Comparison of ENCODE assay signal across 15 cellular contexts in genomic region chr1:48876221-48876785, GRCh38.
DNase-seq lines count a peak whose midpoint lies in the region; ATAC-seq and TF ChIP-seq lines count a peak whose summit lies in the region.
"Had no signal": no experiment of that assay in that cellular context is flagged by ENCODE, and none has a peak within 500 bp of the region (broad histone marks: within the 10 kb centered on the region; RNA-seq: fewer than 3 reads in every experiment).

No MANE protein-coding gene starts in this region.

- no peaks in the 10 kb centered on the region for H3K36me3 Mint-ChIP-seq in activated CD4-positive, alpha-beta T cell treated with anti-CD3 and anti-CD28 coated beads, Interleukin-2, amount 10 ng/mL, durations not matched to agents 24 days and 14 days (ENCODE audit: low read depth)
- no peaks in the 10 kb centered on the region for H3K36me3 Mint-ChIP-seq in activated CD4-positive, alpha-beta T cell treated with anti-CD3 and anti-CD28 coated beads, Interleukin-2, amount 10 ng/mL, durations not matched to agents 7 days and 5 days (ENCODE audit: low read depth)
- H3K36me3 Mint-ChIP-seq: memory B cell had no signal

- in situ Hi-C loops in ACHN (cut with HindIII; ENCODE audit: low pct_ligation_motif_present, low pct_unique_long_range_greater_than_20kb, low sequenced_read_pairs), result no loop called here

- no peak overlapping the region for H3K4me3 Mint-ChIP-seq in activated CD4-positive, alpha-beta T cell treated with anti-CD3 and anti-CD28 coated beads, Interleukin-2, amount 10 ng/mL, durations not matched to agents 24 days and 14 days
- H3K4me3 Mint-ChIP-seq in activated CD4-positive, alpha-beta T cell treated with anti-CD3 and anti-CD28 coated beads, Interleukin-2, amount 10 ng/mL, durations not matched to agents 7 days and 5 days, result no peak overlapping the region
- H3K4me3 Mint-ChIP-seq: memory B cell had no signal

- TF ChIP-seq CTCF in fibroblast of lung (conservative IDR thresholded peaks at IDR 0.05 in 1 of 2, IDR thresholded peaks at IDR 0.05 in 1 of 2; ENCODE audit: low read depth in 1 of 2, low read length in 2 of 2), result peak in 1 of 2 donors; percentile 20

- POLR2A ChIA-PET in activated CD4-positive, alpha-beta T cell treated with anti-CD3 and anti-CD28 coated beads, Interleukin-2, amount 10 ng/mL, durations not matched to agents 7 days and 5 days (lab: Charles Lee), result no interaction called here

- no peak overlapping the region for H3K4me3 ChIP-seq in fibroblast of lung (replicated peaks in 1 of 4; ENCODE audit: control extremely low read depth in 1 of 4, insufficient read depth in 1 of 4, low read depth in 3 of 4, low read length in 4 of 4)
- H3K4me3 ChIP-seq: tibial nerve had no signal

- H3K27me3 ChIP-seq in fibroblast of lung (ENCODE audit: control insufficient read depth, insufficient read depth, low read length), result no peaks in the 10 kb centered on the region
- H3K27me3 ChIP-seq: tibial nerve had no signal

- ATAC-seq in SK-N-SH treated with all-trans-retinoic acid at 6 μM for 48 hours, result peak; percentile 10
- ATAC-seq in GM18520 (IDR thresholded peaks at IDR 0.05; ENCODE audit: unreplicated experiment), result no peak

- H3K27ac Mint-ChIP-seq in activated CD4-positive, alpha-beta T cell treated with anti-CD3 and anti-CD28 coated beads, Interleukin-2, amount 10 ng/mL, durations not matched to agents 24 days and 14 days, result no peak overlapping the region
- no peak overlapping the region for H3K27ac Mint-ChIP-seq in activated CD4-positive, alpha-beta T cell treated with anti-CD3 and anti-CD28 coated beads, Interleukin-2, amount 10 ng/mL, durations not matched to agents 7 days and 5 days
- H3K27ac Mint-ChIP-seq: memory B cell had no signal

- peak; percentile 43 for DNase-seq in activated CD4-positive, alpha-beta T cell treated with anti-CD3 and anti-CD28 coated beads, Interleukin-2, amount 10 ng/mL, durations not matched to agents 24 days and 14 days
- DNase-seq in activated CD4-positive, alpha-beta T cell treated with anti-CD3 and anti-CD28 coated beads, Interleukin-2, amount 10 ng/mL, durations not matched to agents 7 days and 5 days, result no peak
- DNase-seq in fibroblast of lung (ENCODE audit: low read depth in 2 of 2) (peak; percentile 40 to 58), germinal center (ENCODE audit: low spot score) (no peak), ACHN (no peak)
- DNase-seq: activated gamma-delta T cell treated with Interleukin-2 at 50 U/mL for 16 hours; AML-193; NCI-H748 treated with DMSO at 0.1 percent for 48 hours; SIG-M5; stimulated activated CD4-positive, alpha-beta T cell treated with anti-CD3 and anti-CD28 coated beads, Interleukin-15, amount 100 ng/mL, for 24 hours had no signal

- no peaks in the 10 kb centered on the region for H3K9me3 Mint-ChIP-seq in activated CD4-positive, alpha-beta T cell treated with anti-CD3 and anti-CD28 coated beads, Interleukin-2, amount 10 ng/mL, durations not matched to agents 24 days and 14 days
- no peaks in the 10 kb centered on the region for H3K9me3 Mint-ChIP-seq in activated CD4-positive, alpha-beta T cell treated with anti-CD3 and anti-CD28 coated beads, Interleukin-2, amount 10 ng/mL, durations not matched to agents 7 days and 5 days
- H3K9me3 Mint-ChIP-seq: memory B cell had no signal

- no peak overlapping the region for H3K27ac ChIP-seq in fibroblast of lung (ENCODE audit: insufficient read depth, low read length)
- H3K27ac ChIP-seq in temporal lobe (ENCODE audit: low read depth, low read length), result peak overlapping the region; percentile 17
- H3K27ac ChIP-seq: tibial nerve had no signal

- H4K20me1 ChIP-seq in fibroblast of lung (ENCODE audit: control insufficient read depth, extremely low read depth, insufficient read depth, low read length), result no peaks in the 10 kb centered on the region

- no peak overlapping the region for H2AFZ ChIP-seq in fibroblast of lung (ENCODE audit: low read length)

- H3K9ac ChIP-seq in fibroblast of lung (ENCODE audit: insufficient read depth, low read length), result no peak overlapping the region

- H3K27me3 Mint-ChIP-seq in activated CD4-positive, alpha-beta T cell treated with anti-CD3 and anti-CD28 coated beads, Interleukin-2, amount 10 ng/mL, durations not matched to agents 24 days and 14 days, result peaks cover 6% of the 10 kb centered on the region
- H3K27me3 Mint-ChIP-seq in activated CD4-positive, alpha-beta T cell treated with anti-CD3 and anti-CD28 coated beads, Interleukin-2, amount 10 ng/mL, durations not matched to agents 7 days and 5 days, result peaks cover under 1% of the 10 kb centered on the region

- intact Hi-C loops in activated CD4-positive, alpha-beta T cell treated with anti-CD3 and anti-CD28 coated beads, Interleukin-2, amount 10 ng/mL, durations not matched to agents 24 days and 14 days (cut with micrococcal nuclease), result no loop called here

- no peak overlapping the region for H3K4me2 ChIP-seq in fibroblast of lung (ENCODE audit: extremely low read depth, insufficient read depth, low read length)

- H3K4me1 Mint-ChIP-seq in activated CD4-positive, alpha-beta T cell treated with anti-CD3 and anti-CD28 coated beads, Interleukin-2, amount 10 ng/mL, durations not matched to agents 24 days and 14 days, result no peaks in the 10 kb centered on the region
- H3K4me1 Mint-ChIP-seq in activated CD4-positive, alpha-beta T cell treated with anti-CD3 and anti-CD28 coated beads, Interleukin-2, amount 10 ng/mL, durations not matched to agents 7 days and 5 days, result no peaks in the 10 kb centered on the region
- H3K4me1 Mint-ChIP-seq: memory B cell had no signal

- H3K4me1 ChIP-seq in fibroblast of lung (ENCODE audit: control insufficient read depth, extremely low read depth, insufficient read depth, low read length), result peaks cover 3% of the 10 kb centered on the region
- H3K4me1 ChIP-seq: tibial nerve had no signal

- CTCF ChIA-PET in activated CD4-positive, alpha-beta T cell treated with anti-CD3 and anti-CD28 coated beads, Interleukin-2, amount 10 ng/mL, durations not matched to agents 7 days and 5 days (lab: Charles Lee), result interaction anchor here (1.7 kb wide), 1 partner anchor 12 kb away, joined by 3 read pairs; no protein-coding TSS in a partner anchor

- no peaks in the 10 kb centered on the region for H3K36me3 ChIP-seq in fibroblast of lung (ENCODE audit: control insufficient read depth, insufficient read depth, low read length)
- H3K36me3 ChIP-seq: tibial nerve had no signal

- H3K79me2 ChIP-seq in fibroblast of lung (ENCODE audit: control insufficient read depth, insufficient read depth, low read length), result no peaks in the 10 kb centered on the region

- H3K9me3 ChIP-seq in fibroblast of lung (ENCODE audit: control insufficient read depth, insufficient read depth, low read depth, low read length), result no peaks in the 10 kb centered on the region
- H3K9me3 ChIP-seq: tibial nerve had no signal

TF ChIP-seq in SK-N-SH treated with all-trans-retinoic acid at 6 μM for 48 hours, 23 proteins besides CTCF, POLR2A, EP300 and RAD21 (continues in another document):
- no peak for TF ChIP-seq TSHZ2 (CRISPR knock-in tag; IDR thresholded peaks at IDR 0.05)
- TF ChIP-seq, protein P1, sequence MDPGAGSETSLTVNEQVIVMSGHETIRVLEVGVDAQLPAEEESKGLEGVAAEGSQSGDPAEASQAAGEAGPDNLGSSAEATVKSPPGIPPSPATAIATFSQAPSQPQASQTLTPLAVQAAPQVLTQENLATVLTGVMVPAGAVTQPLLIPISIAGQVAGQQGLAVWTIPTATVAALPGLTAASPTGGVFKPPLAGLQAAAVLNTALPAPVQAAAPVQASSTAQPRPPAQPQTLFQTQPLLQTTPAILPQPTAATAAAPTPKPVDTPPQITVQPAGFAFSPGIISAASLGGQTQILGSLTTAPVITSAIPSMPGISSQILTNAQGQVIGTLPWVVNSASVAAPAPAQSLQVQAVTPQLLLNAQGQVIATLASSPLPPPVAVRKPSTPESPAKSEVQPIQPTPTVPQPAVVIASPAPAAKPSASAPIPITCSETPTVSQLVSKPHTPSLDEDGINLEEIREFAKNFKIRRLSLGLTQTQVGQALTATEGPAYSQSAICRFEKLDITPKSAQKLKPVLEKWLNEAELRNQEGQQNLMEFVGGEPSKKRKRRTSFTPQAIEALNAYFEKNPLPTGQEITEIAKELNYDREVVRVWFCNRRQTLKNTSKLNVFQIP (CRISPR knock-in tag; IDR thresholded peaks at IDR 0.05; ENCODE audit: borderline replicate concordance, low read depth), result no peak
- no peak for TF ChIP-seq RARB (CRISPR knock-in tag; IDR thresholded peaks at IDR 0.05)
- TF ChIP-seq BACH2 (CRISPR knock-in tag; IDR thresholded peaks at IDR 0.05; ENCODE audit: borderline replicate concordance), result no peak
- TF ChIP-seq ZC3H10 (CRISPR knock-in tag; IDR thresholded peaks at IDR 0.05), result no peak
- TF ChIP-seq ARNTL (CRISPR knock-in tag; IDR thresholded peaks at IDR 0.05; ENCODE audit: borderline replicate concordance, low read depth), result no peak
- no peak for TF ChIP-seq TCF4 (CRISPR knock-in tag; IDR thresholded peaks at IDR 0.05; ENCODE audit: borderline replicate concordance)
- TF ChIP-seq ISL1 (CRISPR knock-in tag; IDR thresholded peaks at IDR 0.05), result no peak
- no peak for TF ChIP-seq ZFP3 (CRISPR knock-in tag; IDR thresholded peaks at IDR 0.05)

Comparison
In these comparisons a context has a peak if more than half of its experiments do, and no peak if none do; other contexts are left out.
1. DNase-seq: peak in activated CD4-positive, alpha-beta T cell treated with anti-CD3 and anti-CD28 coated beads, Interleukin-2, amount 10 ng/mL, durations not matched to agents 24 days and 14 days (single experiment) and fibroblast of lung (2 of 2); none in activated CD4-positive, alpha-beta T cell treated with anti-CD3 and anti-CD28 coated beads, Interleukin-2, amount 10 ng/mL, durations not matched to agents 7 days and 5 days (single experiment), germinal center (single experiment) and ACHN (single experiment).